In the genomic region with DNA sequence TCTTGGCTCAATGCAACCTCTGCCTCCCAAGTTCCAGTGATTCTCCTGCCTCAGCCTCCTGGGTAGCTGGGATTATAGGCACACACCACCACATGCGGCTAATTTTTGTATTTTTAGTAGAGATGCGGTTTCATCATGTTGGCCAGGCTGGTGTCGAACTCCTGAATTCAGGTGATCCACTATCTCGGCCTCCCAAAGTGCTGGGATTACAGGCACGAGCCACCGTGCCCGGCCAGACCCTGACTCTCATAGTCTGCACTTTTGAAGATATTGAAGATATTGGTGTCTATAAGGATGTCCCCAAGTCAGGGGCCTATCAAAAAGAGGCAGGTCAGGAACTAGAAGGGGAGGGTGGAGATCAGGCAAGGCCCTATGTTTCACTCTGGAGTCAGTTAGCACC, we compare ENCODE assay signal across 9 cellular contexts. TPM values are rescaled to one million over a fixed set of nuclear protein-coding genes. Genes with fewer than 3 reads are reported as not detected.
DNase-seq lines count a peak whose midpoint lies in the region; ATAC-seq and TF ChIP-seq lines count a peak whose summit lies in the region.
"Not testable (repeated sequence)": the region's sequence is repeated elsewhere in the genome, so short reads cannot be mapped to it uniquely, and the experiment has no call there.
"Had no signal": no experiment of that assay in that cellular context is flagged by ENCODE, and none has a peak within 500 bp of the region (broad histone marks: within the 10 kb centered on the region; RNA-seq: fewer than 3 reads in every experiment).

No MANE protein-coding gene starts in this region.

- H3K27ac ChIP-seq in PC-9 = peak overlapping the region; percentile 99
- peak overlapping the region; percentile 94 for H3K27ac ChIP-seq in epithelial cell of prostate
- not testable (repeated sequence) for H3K27ac ChIP-seq in lower lobe of right lung, sigmoid colon, upper lobe of right lung

- peaks cover 100% of the 10 kb centered on the region for H3K4me1 ChIP-seq in PC-9 (replicated peaks; ENCODE audit: insufficient read depth)
- H3K4me1 ChIP-seq in lower lobe of right lung = peaks cover 22% of the 10 kb centered on the region
- H3K4me1 ChIP-seq in sigmoid colon, upper lobe of right lung: not testable (repeated sequence)

- not testable (repeated sequence) for TF ChIP-seq EP300 in sigmoid colon (IDR thresholded peaks at IDR 0.05)

- H3K4me2 ChIP-seq in PC-9 = peak overlapping the region; percentile 81

- not testable (repeated sequence) for ATAC-seq in lower lobe of right lung, upper lobe of right lung

- H2AFZ ChIP-seq in PC-9 = not testable (repeated sequence)

- BruUV-seq in PC-9 (replicated peaks; lab: Mats Ljungman, UMichigan) = not testable (repeated sequence)

- CTCF ChIA-PET in PC-9 (lab: Charles Lee) = not testable (repeated sequence)

- not testable (repeated sequence) for H3K9me3 ChIP-seq in PC-9 (ENCODE audit: insufficient read depth, low read depth); lower lobe of right lung; sigmoid colon; upper lobe of right lung

- not testable (repeated sequence) for H3K27me3 ChIP-seq in PC-9 (ENCODE audit: insufficient read depth, low read depth); lower lobe of right lung (ENCODE audit: low read depth); sigmoid colon; upper lobe of right lung

- POLR2A ChIA-PET in PC-9 (lab: Charles Lee; ENCODE audit: unreplicated experiment) = not testable (repeated sequence)

- DNase-seq in PC-9; epithelial cell of prostate (ENCODE audit: low read depth, low spot score): not testable (repeated sequence)
- DNase-seq in activated effector memory CD4-positive, alpha-beta T cell treated with anti-CD3 and anti-CD28 coated beads, Interleukin-2, amount 50 U/mL, for 16 hours = peak; percentile 10
- DNase-seq in lower lobe of right lung (peak; percentile 1), sigmoid colon (peak; percentile 10), upper lobe of right lung (peak; percentile 20)

- H3K4me3 ChIP-seq in PC-9, lower lobe of right lung, sigmoid colon, upper lobe of right lung: not testable (repeated sequence)

- peaks cover 90% of the 10 kb centered on the region for H3F3A ChIP-seq in PC-9 (ENCODE audit: insufficient read depth, low read depth)

- intact Hi-C loops in PC-9 (cut with micrococcal nuclease; ENCODE audit: unreplicated experiment); lower lobe of right lung (cut with DNase I); sigmoid colon (cut with DNase I); upper lobe of right lung (cut with DNase I): not testable (repeated sequence)

- H3K36me3 ChIP-seq in PC-9 (ENCODE audit: low read depth); lower lobe of right lung; sigmoid colon; upper lobe of right lung: not testable (repeated sequence)

- H3K79me2 ChIP-seq in PC-9 (ENCODE audit: low read depth) = not testable (repeated sequence)

- H4K20me1 ChIP-seq in PC-9 (ENCODE audit: insufficient read depth) = not testable (repeated sequence)

- TF ChIP-seq POLR2A in sigmoid colon (IDR thresholded peaks at IDR 0.05) = not testable (repeated sequence)

- not testable (repeated sequence) for H3K9me2 ChIP-seq in PC-9 (ENCODE audit: insufficient read depth)

- 95 to 97% methylated on average over 7 of the region's 7 CpGs for WGBS in sigmoid colon, 2 donors

- TF ChIP-seq CTCF in PC-9 (conservative IDR thresholded peaks at IDR 0.05); lower lobe of right lung (IDR thresholded peaks at IDR 0.05); sigmoid colon (IDR thresholded peaks at IDR 0.05); upper lobe of right lung (IDR thresholded peaks at IDR 0.05): not testable (repeated sequence)

RNA-seq across cellular contexts. Expression of a gene that starts 20.3 kb away (rescaled TPM):
- total RNA-seq in PC-9 (2021) (19.8 and 22.5 TPM in 2 replicates), lower lobe of right lung (6.5 TPM), sigmoid colon (under 1 TPM in 1 of 4 donors, not detected in 3; 0.16 TPM), upper lobe of right lung (7.4 TPM)
- 1 to 10 TPM; 3.0 to 6.2 (median 4.2) TPM for polyA plus RNA-seq in sigmoid colon
- total RNA-seq: CD4-positive, alpha-beta memory T cell; GM23248; H4 had no signal
- polyA plus RNA-seq: CD4-positive, alpha-beta memory T cell; GM23248 had no signal

RNA-seq across cellular contexts. Expression of a gene that starts 55.7 kb away (rescaled TPM):
- total RNA-seq in PC-9 (2021) (20.5 and 22.6 TPM in 2 replicates), lower lobe of right lung (59.0 TPM), sigmoid colon (10 to 100 TPM; 16.4 to 36.3 (median 19.4) TPM), upper lobe of right lung (71.2 TPM)
- 10 to 100 TPM in 1 of 3 donors, 1 to 10 TPM in 2; 6.9 to 19.3 (median 7.2) TPM for polyA plus RNA-seq in sigmoid colon
